In genomic region chr1:13225675-13226204, GRCh38 we compare ENCODE assay signal across 6 cellular contexts. TPM values are rescaled to one million over a fixed set of nuclear protein-coding genes. Genes with fewer than 3 reads are reported as not detected.
"Had no signal": no experiment of that assay in that cellular context is flagged by ENCODE, and none has a peak within 500 bp of the region (broad histone marks: within the 10 kb centered on the region; RNA-seq: fewer than 3 reads in every experiment).

PRAMEF18 (minus strand) TSS chr1:13226154; CDS start chr1:13226106, 48 bp downstream.

RNA-seq across cellular contexts. Expression of gene PRAMEF18, which starts in this region (rescaled TPM):
- total RNA-seq: ascending aorta, body of pancreas, HepG2, MCF 10A, PC-3, SK-MEL-5 had no signal
